In genomic region chr16:89560413-89561194, GRCh38 we compare ENCODE assay signal across 1 cellular context.
TF ChIP-seq lines count a peak whose summit lies in the region.

Gene RPL13, plus strand, starts transcription at chr16:89560682. Its CDS starts 278 bp downstream, at chr16:89560960.

TF ChIP-seq in HepG2, 621 proteins besides CTCF, POLR2A, EP300 and RAD21 (continued from another document and continues in another):
- TF ChIP-seq ZNF350 (CRISPR knock-in tag; IDR thresholded peaks at IDR 0.05; ENCODE audit: borderline replicate concordance, low read depth) (peak; percentile 95), ZNF367 (CRISPR knock-in tag; IDR thresholded peaks at IDR 0.05; ENCODE audit: borderline replicate concordance) (peak; percentile 91), ZFP1 (CRISPR knock-in tag; IDR thresholded peaks at IDR 0.05) (no peak), SMARCC2 (IDR thresholded peaks at IDR 0.05) (no peak), ZNF17 (CRISPR knock-in tag; IDR thresholded peaks at IDR 0.05) (no peak; the same call in 1 of the 2 replicates), MAFG (CRISPR knock-in tag; IDR thresholded peaks at IDR 0.05) (no peak), CEBPB (IDR thresholded peaks at IDR 0.05; ENCODE audit: borderline replicate concordance, low read depth, low read length) (no peak), ZBTB3 (CRISPR knock-in tag; IDR thresholded peaks at IDR 0.05; ENCODE audit: borderline replicate concordance, low read depth) (peak; percentile 66; the same call in 1 of the 2 replicates), MLXIP (CRISPR knock-in tag; IDR thresholded peaks at IDR 0.05; ENCODE audit: borderline replicate concordance) (0 out of 2 replicates have a peak, but pooled peaks have one; percentile 29), ZNF317 (CRISPR knock-in tag; IDR thresholded peaks at IDR 0.05) (peak; percentile 80), HNF1A (IDR thresholded peaks at IDR 0.05; ENCODE audit: low read depth) (no peak), HNF1A (CRISPR knock-in tag; IDR thresholded peaks at IDR 0.05; ENCODE audit: borderline replicate concordance) (no peak; the same call in 1 of the 2 replicates), ZC3H13 (CRISPR knock-in tag; IDR thresholded peaks at IDR 0.05) (0 out of 2 replicates have a peak, but pooled peaks have one; percentile 52), ZNF570 (CRISPR knock-in tag; IDR thresholded peaks at IDR 0.05; ENCODE audit: borderline replicate concordance) (no peak; the same call in 1 of the 2 replicates), ZNF496 (CRISPR knock-in tag; IDR thresholded peaks at IDR 0.05; ENCODE audit: insufficient replicate concordance) (no peak), NFYB (CRISPR knock-in tag; IDR thresholded peaks at IDR 0.05) (peak; percentile 94), LBX2 (CRISPR knock-in tag; IDR thresholded peaks at IDR 0.05; ENCODE audit: borderline replicate concordance) (0 out of 2 replicates have a peak, but pooled peaks have one; percentile 70), HBP1 (CRISPR knock-in tag; IDR thresholded peaks at IDR 0.05; ENCODE audit: low read depth) (peak; percentile 20; the same call in 1 of the 2 replicates), PHF20 (CRISPR knock-in tag; IDR thresholded peaks at IDR 0.05) (peak; percentile 85), ZFP36L1 (CRISPR knock-in tag; IDR thresholded peaks at IDR 0.05) (peak; percentile 71), SALL1 (CRISPR knock-in tag; IDR thresholded peaks at IDR 0.05) (peak; percentile 74), MNT (IDR thresholded peaks at IDR 0.05) (peak; percentile 15; the same call in 1 of the 2 replicates), BRD4 (CRISPR knock-in tag; IDR thresholded peaks at IDR 0.05) (peak; percentile 88), SMYD3 (CRISPR knock-in tag; IDR thresholded peaks at IDR 0.05) (no peak), TRAFD1 (CRISPR knock-in tag; IDR thresholded peaks at IDR 0.05; ENCODE audit: borderline replicate concordance) (no peak), SNAI1 (CRISPR knock-in tag; IDR thresholded peaks at IDR 0.05; ENCODE audit: borderline replicate concordance) (peak; percentile 36; the same call in 1 of the 2 replicates), SMAD3 (CRISPR knock-in tag; IDR thresholded peaks at IDR 0.05) (peak; percentile 85; the same call in 1 of the 2 replicates), CHD2 (IDR thresholded peaks at IDR 0.05; ENCODE audit: low read depth, low read length) (0 out of 2 replicates have a peak, but pooled peaks have one; percentile 1), ZNF775 (CRISPR knock-in tag; IDR thresholded peaks at IDR 0.05; ENCODE audit: borderline replicate concordance) (peak; percentile 53), CEBPG (CRISPR knock-in tag; IDR thresholded peaks at IDR 0.05) (no peak), ZBTB44 (CRISPR knock-in tag; IDR thresholded peaks at IDR 0.05) (0 out of 2 replicates have a peak, but pooled peaks have one; percentile 67), ZNF687 (CRISPR knock-in tag; IDR thresholded peaks at IDR 0.05) (peak; percentile 98), MBNL3 (CRISPR knock-in tag; conservative IDR thresholded peaks at IDR 0.05) (no peak), MTA1 (CRISPR knock-in tag; IDR thresholded peaks at IDR 0.05; ENCODE audit: borderline replicate concordance) (peak; percentile 21; the same call in 1 of the 2 replicates), SPEN (CRISPR knock-in tag; IDR thresholded peaks at IDR 0.05; ENCODE audit: low read depth) (peak; percentile 100), ZNF781 (CRISPR knock-in tag; IDR thresholded peaks at IDR 0.05; ENCODE audit: borderline replicate concordance, not compliant biosample characterization) (peak; percentile 84), MAX (IDR thresholded peaks at IDR 0.05) (peak; percentile 93), HMGXB4 (CRISPR knock-in tag; IDR thresholded peaks at IDR 0.05; ENCODE audit: borderline replicate concordance in 1 of 2, low read depth in 1 of 2) (peak; percentile 90 to 95)
